1 cellular context compared by ENCODE assay signal in genomic region chr9:127104465-127105311, GRCh38.
TF ChIP-seq lines count a peak whose summit lies in the region.

No MANE protein-coding gene starts in this region.

TF ChIP-seq in GM23338, 12 proteins besides CTCF, POLR2A, EP300 and RAD21 (continued from another document):
- TF ChIP-seq REST (IDR thresholded peaks at IDR 0.05; ENCODE audit: unreplicated experiment): no peak
- no peak for TF ChIP-seq JUNB (IDR thresholded peaks at IDR 0.05; ENCODE audit: unreplicated experiment)
- no peak for TF ChIP-seq EZH2phosphoT487 (IDR thresholded peaks at IDR 0.05; ENCODE audit: unreplicated experiment)
- no peak for TF ChIP-seq NANOG (IDR thresholded peaks at IDR 0.05; ENCODE audit: borderline replicate concordance)
- TF ChIP-seq ETS1 (IDR thresholded peaks at IDR 0.05): no peak
- no peak for TF ChIP-seq STAT1 (IDR thresholded peaks at IDR 0.05; ENCODE audit: unreplicated experiment)
- TF ChIP-seq ZNF462 (CRISPR knock-in tag; IDR thresholded peaks at IDR 0.05): no peak
TF ChIP-seq in GM23338: peak in this region for 0.
